In genomic region chr2:238095143-238095542, GRCh38 we compare ENCODE assay signal across 22 cellular contexts. TPM values are rescaled to one million over a fixed set of nuclear protein-coding genes. Genes with fewer than 3 reads are reported as not detected.
"Had no signal": no experiment of that assay in that cellular context is flagged by ENCODE, and none has a peak within 500 bp of the region (broad histone marks: within the 10 kb centered on the region; RNA-seq: fewer than 3 reads in every experiment).

No MANE protein-coding gene starts in this region.

- DNase-seq: activated B cell treated with CpG ODN at 0.5 μM for 24 hours; activated CD4-positive, alpha-beta T cell treated with anti-CD3 and anti-CD28 coated beads for 4 hours; amniotic stem cell; effector memory CD4-positive, alpha-beta T cell; foreskin melanocyte; nephron progenitor cell; nucleus accumbens; sigmoid colon; stimulated activated CD4-positive, alpha-beta T cell treated with anti-CD3 and anti-CD28 coated beads, Interleukin-2, amount 100 ng/mL, for 48 hours; stimulated activated CD8-positive, alpha-beta memory T cell treated with anti-CD3 and anti-CD28 coated beads, Interleukin-4, amount 100 ng/mL, for 48 hours; stimulated activated naive CD4-positive, alpha-beta T cell; T1000; upper lobe of left lung had no signal

- H3K4me3 ChIP-seq: breast epithelium, sigmoid colon, thoracic aorta, upper lobe of left lung had no signal

- H3K36me3 ChIP-seq: breast epithelium, sigmoid colon, thoracic aorta, upper lobe of left lung had no signal

- H3K9me3 ChIP-seq: breast epithelium, sigmoid colon, thoracic aorta, upper lobe of left lung had no signal

- H3K27ac ChIP-seq: breast epithelium, sigmoid colon, thoracic aorta, upper lobe of left lung had no signal

- H3K27me3 ChIP-seq: breast epithelium, sigmoid colon, upper lobe of left lung had no signal

- H3K9me3 Mint-ChIP-seq: activated B cell treated with CpG ODN at 0.5 μM for 24 hours; activated T-helper 1 cell treated with anti-CD3 and anti-CD28 coated beads, Interleukin-12 subunit alpha, Interleukin-12 subunit beta, Interleukin-2, Interleukin-4 antibody, amounts not matched to agents 30 ng/mL and 10 ng/mL and 1 ng/mL, durations not matched to agents 14 hours and 24 hours and 36 hours; central memory CD8-positive, alpha-beta T cell; memory B cell; nephron progenitor cell; T-helper 1 cell treated with Interleukin-12 subunit alpha and Interleukin-12 subunit beta and Interleukin-4 antibody, amounts not matched to agents 30 μg/mL and 1 μg/mL, for 36 hours had no signal

- H3K4me1 ChIP-seq: breast epithelium, sigmoid colon had no signal

- H3K27me3 Mint-ChIP-seq: activated B cell treated with CpG ODN at 0.5 μM for 24 hours; activated naive CD8-positive, alpha-beta T cell; central memory CD8-positive, alpha-beta T cell; memory B cell had no signal

- H3K4me1 Mint-ChIP-seq: central memory CD8-positive, alpha-beta T cell had no signal

- H3K27ac Mint-ChIP-seq: activated B cell treated with CpG ODN at 0.5 μM for 24 hours; activated naive CD8-positive, alpha-beta T cell; activated T-helper 1 cell treated with anti-CD3 and anti-CD28 coated beads, Interleukin-12 subunit alpha, Interleukin-12 subunit beta, Interleukin-2, Interleukin-4 antibody, amounts not matched to agents 30 ng/mL and 10 ng/mL and 1 ng/mL, durations not matched to agents 14 hours and 24 hours and 36 hours; memory B cell; nephron progenitor cell; T-helper 1 cell treated with Interleukin-12 subunit alpha and Interleukin-12 subunit beta and Interleukin-4 antibody, amounts not matched to agents 30 μg/mL and 1 μg/mL, for 36 hours had no signal

- H3K4me3 Mint-ChIP-seq: activated B cell treated with CpG ODN at 0.5 μM for 24 hours; activated naive CD8-positive, alpha-beta T cell; activated T-helper 1 cell treated with anti-CD3 and anti-CD28 coated beads, Interleukin-12 subunit alpha, Interleukin-12 subunit beta, Interleukin-2, Interleukin-4 antibody, amounts not matched to agents 30 ng/mL and 10 ng/mL and 1 ng/mL, durations not matched to agents 14 hours and 24 hours and 36 hours; central memory CD8-positive, alpha-beta T cell; memory B cell; nephron progenitor cell; T-helper 1 cell treated with Interleukin-12 subunit alpha and Interleukin-12 subunit beta and Interleukin-4 antibody, amounts not matched to agents 30 μg/mL and 1 μg/mL, for 36 hours had no signal

RNA-seq across cellular contexts. Expression of gene ESPNL, which starts 5.0 kb away (rescaled TPM):
- total RNA-seq: dermis microvascular lymphatic vessel endothelial cell had no signal

RNA-seq across cellular contexts. Expression of gene KLHL30, which starts 43.3 kb away (rescaled TPM):
- total RNA-seq: activated B cell treated with CpG ODN at 0.5 μM for 24 hours; activated T-helper 1 cell treated with anti-CD3 and anti-CD28 coated beads, Interleukin-12 subunit alpha, Interleukin-12 subunit beta, Interleukin-2, Interleukin-4 antibody, amounts not matched to agents 30 ng/mL and 10 ng/mL and 1 ng/mL, durations not matched to agents 14 hours and 24 hours and 36 hours; dermis microvascular lymphatic vessel endothelial cell; mononuclear cell had no signal
